ENCODE assay signal across 16 cellular contexts in the genomic region with DNA sequence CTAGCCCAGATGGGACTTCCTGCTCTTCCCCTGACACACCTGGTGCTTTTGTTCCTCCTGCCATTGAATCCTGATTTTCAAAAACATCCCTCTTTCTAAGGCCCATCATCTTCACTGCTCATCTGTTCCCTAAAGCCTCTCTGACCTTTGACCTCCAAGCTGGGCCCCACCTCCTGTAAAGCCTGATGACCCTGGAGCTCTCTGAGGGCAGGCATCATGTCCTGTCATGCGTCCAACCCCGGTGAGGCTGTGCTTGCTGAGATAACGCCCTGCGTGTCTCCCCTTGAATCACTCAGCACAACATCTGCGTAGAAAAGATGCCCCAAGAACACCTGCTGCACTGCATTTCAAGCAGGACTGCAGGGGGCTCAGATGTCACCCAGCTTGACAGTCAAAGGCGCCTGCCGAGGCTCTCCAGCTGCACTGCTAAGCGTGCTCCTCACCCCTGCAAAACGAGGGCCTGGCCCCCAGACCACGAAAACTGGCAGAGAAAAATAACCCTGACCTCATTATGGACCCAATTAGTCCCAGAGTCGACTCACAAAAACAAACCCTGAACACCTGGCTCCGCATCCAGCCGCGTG.
A peak's percentile ranks its signal among the peaks of the same experiment; 100 is the strongest.
DNase-seq lines count a peak whose midpoint lies in the region; ATAC-seq lines count a peak whose summit lies in the region.
"Had no signal": no experiment of that assay in that cellular context is flagged by ENCODE, and none has a peak within 500 bp of the region (broad histone marks: within the 10 kb centered on the region; RNA-seq: fewer than 3 reads in every experiment).

No MANE protein-coding gene starts in this region.

- no peaks in the 10 kb centered on the region for H3K9me3 Mint-ChIP-seq in activated naive CD4-positive, alpha-beta T cell treated with anti-CD3 and anti-CD28 coated beads, Interleukin-2, amount 50 U/mL, for 72 hours
- no peaks in the 10 kb centered on the region for H3K9me3 Mint-ChIP-seq in activated naive CD8-positive, alpha-beta T cell treated with anti-CD3 and anti-CD28 coated beads for 36 hours
- H3K9me3 Mint-ChIP-seq in stimulated activated effector memory CD8-positive, alpha-beta T cell treated with anti-CD3 and anti-CD28 coated beads, Interleukin-12 subunit alpha, Interleukin-12 subunit beta, amount 100 ng/mL, for 72 hours, result no peaks in the 10 kb centered on the region

- peaks cover 29% of the 10 kb centered on the region for H3K4me1 Mint-ChIP-seq in activated naive CD8-positive, alpha-beta T cell treated with anti-CD3 and anti-CD28 coated beads for 36 hours
- peaks cover 7% of the 10 kb centered on the region for H3K4me1 Mint-ChIP-seq in stimulated activated effector memory CD8-positive, alpha-beta T cell treated with anti-CD3 and anti-CD28 coated beads, Interleukin-12 subunit alpha, Interleukin-12 subunit beta, amount 100 ng/mL, for 72 hours

- H3K36me3 Mint-ChIP-seq in activated naive CD4-positive, alpha-beta T cell treated with anti-CD3 and anti-CD28 coated beads, Interleukin-2, amount 50 U/mL, for 72 hours, result peaks cover 0 to 16% of the 10 kb centered on the region in 2 donors
- H3K36me3 Mint-ChIP-seq in activated naive CD8-positive, alpha-beta T cell treated with anti-CD3 and anti-CD28 coated beads for 36 hours, result peaks cover 36% of the 10 kb centered on the region
- H3K36me3 Mint-ChIP-seq in stimulated activated effector memory CD8-positive, alpha-beta T cell treated with anti-CD3 and anti-CD28 coated beads, Interleukin-12 subunit alpha, Interleukin-12 subunit beta, amount 100 ng/mL, for 72 hours, result peaks cover 76% of the 10 kb centered on the region

- no peak for ATAC-seq in activated naive CD4-positive, alpha-beta T cell treated with anti-CD3 and anti-CD28 coated beads, Interleukin-2, amount 50 U/mL, for 72 hours
- ATAC-seq in stimulated activated effector memory CD8-positive, alpha-beta T cell treated with anti-CD3 and anti-CD28 coated beads, Interleukin-12 subunit alpha, Interleukin-12 subunit beta, amount 100 ng/mL, for 72 hours, result no peak
- ATAC-seq: GM12878 had no signal

- H3K4me3 Mint-ChIP-seq in activated naive CD8-positive, alpha-beta T cell treated with anti-CD3 and anti-CD28 coated beads for 36 hours, result no peak overlapping the region
- H3K4me3 Mint-ChIP-seq in stimulated activated effector memory CD8-positive, alpha-beta T cell treated with anti-CD3 and anti-CD28 coated beads, Interleukin-12 subunit alpha, Interleukin-12 subunit beta, amount 100 ng/mL, for 72 hours, result no peak overlapping the region

- peak overlapping the region; percentile 23 to 72 for H3K27ac Mint-ChIP-seq in activated naive CD4-positive, alpha-beta T cell treated with anti-CD3 and anti-CD28 coated beads, Interleukin-2, amount 50 U/mL, for 72 hours
- peak overlapping the region; percentile 74 for H3K27ac Mint-ChIP-seq in activated naive CD8-positive, alpha-beta T cell treated with anti-CD3 and anti-CD28 coated beads for 36 hours
- H3K27ac Mint-ChIP-seq in stimulated activated effector memory CD8-positive, alpha-beta T cell treated with anti-CD3 and anti-CD28 coated beads, Interleukin-12 subunit alpha, Interleukin-12 subunit beta, amount 100 ng/mL, for 72 hours, result peak overlapping the region; percentile 63

- H3K27me3 Mint-ChIP-seq in activated naive CD8-positive, alpha-beta T cell treated with anti-CD3 and anti-CD28 coated beads for 36 hours, result no peaks in the 10 kb centered on the region

- no peak for DNase-seq in activated naive CD4-positive, alpha-beta T cell treated with anti-CD3 and anti-CD28 coated beads, Interleukin-2, amount 50 U/mL, for 72 hours (ENCODE audit: low spot score in 2 of 2)
- no peak for DNase-seq in activated naive CD4-positive, alpha-beta T cell (lab: John Stamatoyannopoulos, UW)
- DNase-seq in NCI-H345 treated with DMSO at 0.1 percent for 48 hours (lab: John Stamatoyannopoulos, UW; ENCODE audit: unreplicated experiment), result peak; percentile 65
- DNase-seq in activated naive CD8-positive, alpha-beta T cell treated with anti-CD3 and anti-CD28 coated beads for 36 hours, result no peak
- DNase-seq in stimulated activated effector memory CD8-positive, alpha-beta T cell treated with anti-CD3 and anti-CD28 coated beads, Interleukin-12 subunit alpha, Interleukin-12 subunit beta, amount 100 ng/mL, for 72 hours (ENCODE audit: low spot score in 2 of 2), result no peak
- DNase-seq in H4 (ENCODE audit: low spot score), result no peak
- no peak for DNase-seq in stimulated activated CD4-positive, alpha-beta T cell treated with anti-CD3 and anti-CD28 coated beads, Interleukin-4, amount 100 ng/mL, for 1 hour
- no peak for DNase-seq in UCSD-AML1 (lab: John Stamatoyannopoulos, UW; ENCODE audit: unreplicated experiment)
- DNase-seq: activated CD8-positive, alpha-beta memory T cell treated with anti-CD3 and anti-CD28 coated beads, Interleukin-2, amount 50 U/mL, for 4 hours; anterior cingulate cortex; DMS53; foreskin fibroblast; GOT3; NCI-H446 treated with DMSO at 0.1 percent for 48 hours; RPMI8226 had no signal
